In genomic region chr3:133746722-133747086, GRCh38 we compare ENCODE assay signal across 13 cellular contexts. TPM values are rescaled to one million over a fixed set of nuclear protein-coding genes. Genes with fewer than 3 reads are reported as not detected.
"Had no signal": no experiment of that assay in that cellular context is flagged by ENCODE, and none has a peak within 500 bp of the region (broad histone marks: within the 10 kb centered on the region; RNA-seq: fewer than 3 reads in every experiment).

No MANE protein-coding gene starts in this region.

- H3K4me3 ChIP-seq: thoracic aorta had no signal

- H3K36me3 ChIP-seq: gastroesophageal sphincter, thoracic aorta, WERI-Rb-1 had no signal

- ATAC-seq: activated CD8-positive, alpha-beta T cell treated with anti-CD3 and anti-CD28 coated beads for 36 hours; gastroesophageal sphincter had no signal

- H3K27ac Mint-ChIP-seq: activated CD8-positive, alpha-beta T cell treated with anti-CD3 and anti-CD28 coated beads for 36 hours; activated T-helper 1 cell treated with anti-CD3 and anti-CD28 coated beads, Interleukin-12 subunit alpha, Interleukin-12 subunit beta, Interleukin-2, Interleukin-4 antibody, amounts not matched to agents 30 ng/mL and 10 ng/mL and 1 ng/mL, durations not matched to agents 14 hours and 24 hours and 36 hours; dendritic cell treated with granulocyte-macrophage colony-stimulating factor and Interleukin-4, amounts not matched to agents 40 ng/mL and 50 ng/mL, for 4 days; memory B cell; natural killer cell treated with Interleukin-12 subunit alpha and Interleukin-12 subunit beta and Interleukin-15 and Interleukin-18, amount 100 ng/mL, for 72 hours had no signal

- H3K4me3 Mint-ChIP-seq: activated CD8-positive, alpha-beta T cell treated with anti-CD3 and anti-CD28 coated beads for 36 hours; activated T-helper 1 cell treated with anti-CD3 and anti-CD28 coated beads, Interleukin-12 subunit alpha, Interleukin-12 subunit beta, Interleukin-2, Interleukin-4 antibody, amounts not matched to agents 30 ng/mL and 10 ng/mL and 1 ng/mL, durations not matched to agents 14 hours and 24 hours and 36 hours; dendritic cell treated with granulocyte-macrophage colony-stimulating factor and Interleukin-4, amounts not matched to agents 40 ng/mL and 50 ng/mL, for 4 days; memory B cell; natural killer cell treated with Interleukin-12 subunit alpha and Interleukin-12 subunit beta and Interleukin-15 and Interleukin-18, amount 100 ng/mL, for 72 hours had no signal

- H3K36me3 Mint-ChIP-seq: memory B cell; natural killer cell treated with Interleukin-12 subunit alpha and Interleukin-12 subunit beta and Interleukin-15 and Interleukin-18, amount 100 ng/mL, for 72 hours had no signal

- H3K9me3 ChIP-seq: gastroesophageal sphincter, thoracic aorta had no signal

- H3K9me3 Mint-ChIP-seq: activated CD8-positive, alpha-beta T cell treated with anti-CD3 and anti-CD28 coated beads for 36 hours; activated T-helper 1 cell treated with anti-CD3 and anti-CD28 coated beads, Interleukin-12 subunit alpha, Interleukin-12 subunit beta, Interleukin-2, Interleukin-4 antibody, amounts not matched to agents 30 ng/mL and 10 ng/mL and 1 ng/mL, durations not matched to agents 14 hours and 24 hours and 36 hours; dendritic cell treated with granulocyte-macrophage colony-stimulating factor and Interleukin-4, amounts not matched to agents 40 ng/mL and 50 ng/mL, for 4 days; memory B cell had no signal

- H3K4me1 ChIP-seq: gastroesophageal sphincter had no signal

- H3K27ac ChIP-seq: gastroesophageal sphincter, thoracic aorta, WERI-Rb-1 had no signal

- DNase-seq: activated CD4-positive, alpha-beta T cell treated with anti-CD3 and anti-CD28 coated beads for 4 hours; activated CD8-positive, alpha-beta memory T cell treated with anti-CD3 and anti-CD28 coated beads, Interleukin-2, amount 50 U/mL, for 4 hours; activated CD8-positive, alpha-beta T cell treated with anti-CD3 and anti-CD28 coated beads for 36 hours; activated naive CD4-positive, alpha-beta T cell; stimulated activated CD4-positive, alpha-beta T cell treated with anti-CD3 and anti-CD28 coated beads, Interleukin-2, amount 100 ng/mL, for 48 hours; stimulated activated naive CD4-positive, alpha-beta T cell treated with Interleukin-2 at 50 U/mL for 16 hours; WERI-Rb-1 had no signal

RNA-seq across cellular contexts. Expression of gene TF, which starts 0.5 kb away (rescaled TPM):
- total RNA-seq: activated T-helper 1 cell treated with anti-CD3 and anti-CD28 coated beads, Interleukin-12 subunit alpha, Interleukin-12 subunit beta, Interleukin-2, Interleukin-4 antibody, amounts not matched to agents 30 ng/mL and 10 ng/mL and 1 ng/mL, durations not matched to agents 14 hours and 24 hours and 36 hours had no signal
